8 cellular contexts compared by ENCODE assay signal in genomic region chr19:34429553-34429952, GRCh38. TPM values are rescaled to one million over a fixed set of nuclear protein-coding genes. Genes with fewer than 3 reads are reported as not detected.
DNase-seq lines count a peak whose midpoint lies in the region; ATAC-seq and TF ChIP-seq lines count a peak whose summit lies in the region.

No MANE protein-coding gene starts in this region.

- no peaks in the 10 kb centered on the region for H3K27me3 ChIP-seq in iPS-20b (ENCODE audit: insufficient read depth, low read length)
- no peaks in the 10 kb centered on the region for H3K27me3 ChIP-seq in suprapubic skin

- TF ChIP-seq POLR2A in suprapubic skin (IDR thresholded peaks at IDR 0.05) = no peak

- no peaks in the 10 kb centered on the region for H3K9me3 ChIP-seq in iPS-20b (ENCODE audit: insufficient read depth, low read depth, low read length)
- no peaks in the 10 kb centered on the region for H3K9me3 ChIP-seq in suprapubic skin

- H3K27me3 Mint-ChIP-seq in T-helper 1 cell treated with Interleukin-12 subunit alpha and Interleukin-12 subunit beta and Interleukin-4 antibody, amounts not matched to agents 30 μg/mL and 1 μg/mL, for 36 hours (ENCODE audit: low read depth) = no peaks in the 10 kb centered on the region
- no peaks in the 10 kb centered on the region for H3K27me3 Mint-ChIP-seq in activated T-helper 2 cell treated with anti-CD3 and anti-CD28 coated beads, Interferon-gamma antibody, Interleukin-2, Interleukin-4, amounts not matched to agents 10 μg/mL and 5 μg/mL and 100 μg/mL, durations not matched to agents 14 hours and 24 hours and 36 hours (ENCODE audit: low read depth)

- H3K4me3 ChIP-seq in iPS-20b (ENCODE audit: low read length) = peak overlapping the region; percentile 100
- H3K4me3 ChIP-seq in suprapubic skin = peak overlapping the region; percentile 100

- H3K9ac ChIP-seq in iPS-20b (ENCODE audit: low read depth, low read length) = peak overlapping the region; percentile 90; the same call in 1 of the 2 replicates

- 69% methylated on average over 9 of the region's 9 CpGs for WGBS in suprapubic skin

- no peak overlapping the region for H3K27ac Mint-ChIP-seq in T-helper 1 cell treated with Interleukin-12 subunit alpha and Interleukin-12 subunit beta and Interleukin-4 antibody, amounts not matched to agents 30 μg/mL and 1 μg/mL, for 36 hours
- peak overlapping the region; percentile 93 for H3K27ac Mint-ChIP-seq in activated T-helper 2 cell treated with anti-CD3 and anti-CD28 coated beads, Interferon-gamma antibody, Interleukin-2, Interleukin-4, amounts not matched to agents 10 μg/mL and 5 μg/mL and 100 μg/mL, durations not matched to agents 14 hours and 24 hours and 36 hours

- H3K27ac ChIP-seq in iPS-20b (ENCODE audit: low read length) (no peak overlapping the region), suprapubic skin (peak overlapping the region; percentile 98)

- DNase-seq in T-helper 1 cell (no peak), suprapubic skin (ENCODE audit: low spot score in 2 of 2) (no peak)
- no peak for DNase-seq in activated T-helper 2 cell treated with anti-CD3 and anti-CD28 coated beads, Interferon-gamma antibody, Interleukin-2, Interleukin-4, amounts not matched to agents 10 μg/mL and 5 μg/mL and 100 μg/mL, durations not matched to agents 14 hours and 24 hours and 36 hours (ENCODE audit: low spot score)
- DNase-seq in stimulated activated CD4-positive, alpha-beta T cell treated with anti-CD3 and anti-CD28 coated beads, Interleukin-4, amount 100 ng/mL, for 1 hour = no peak

- peaks cover 13% of the 10 kb centered on the region for H3K36me3 Mint-ChIP-seq in T-helper 1 cell treated with Interleukin-12 subunit alpha and Interleukin-12 subunit beta and Interleukin-4 antibody, amounts not matched to agents 30 μg/mL and 1 μg/mL, for 36 hours (ENCODE audit: low read depth)
- peaks cover 61% of the 10 kb centered on the region for H3K36me3 Mint-ChIP-seq in activated T-helper 2 cell treated with anti-CD3 and anti-CD28 coated beads, Interferon-gamma antibody, Interleukin-2, Interleukin-4, amounts not matched to agents 10 μg/mL and 5 μg/mL and 100 μg/mL, durations not matched to agents 14 hours and 24 hours and 36 hours (ENCODE audit: low read depth)

- peak overlapping the region; percentile 87 for H3K4me3 Mint-ChIP-seq in T-helper 1 cell treated with Interleukin-12 subunit alpha and Interleukin-12 subunit beta and Interleukin-4 antibody, amounts not matched to agents 30 μg/mL and 1 μg/mL, for 36 hours
- H3K4me3 Mint-ChIP-seq in activated T-helper 2 cell treated with anti-CD3 and anti-CD28 coated beads, Interferon-gamma antibody, Interleukin-2, Interleukin-4, amounts not matched to agents 10 μg/mL and 5 μg/mL and 100 μg/mL, durations not matched to agents 14 hours and 24 hours and 36 hours (ENCODE audit: low read depth) = peak overlapping the region; percentile 98

- H3K4me1 Mint-ChIP-seq in T-helper 1 cell treated with Interleukin-12 subunit alpha and Interleukin-12 subunit beta and Interleukin-4 antibody, amounts not matched to agents 30 μg/mL and 1 μg/mL, for 36 hours (ENCODE audit: low read depth) = peaks cover 26% of the 10 kb centered on the region
- H3K4me1 Mint-ChIP-seq in activated T-helper 2 cell treated with anti-CD3 and anti-CD28 coated beads, Interferon-gamma antibody, Interleukin-2, Interleukin-4, amounts not matched to agents 10 μg/mL and 5 μg/mL and 100 μg/mL, durations not matched to agents 14 hours and 24 hours and 36 hours (ENCODE audit: low read depth) = peaks cover 23% of the 10 kb centered on the region

- H3K36me3 ChIP-seq in iPS-20b (ENCODE audit: insufficient read depth, low read depth, low read length) (peaks cover 50% of the 10 kb centered on the region), suprapubic skin (peaks cover 12% of the 10 kb centered on the region)

- H3K9me3 Mint-ChIP-seq in T-helper 1 cell treated with Interleukin-12 subunit alpha and Interleukin-12 subunit beta and Interleukin-4 antibody, amounts not matched to agents 30 μg/mL and 1 μg/mL, for 36 hours = no peaks in the 10 kb centered on the region
- no peaks in the 10 kb centered on the region for H3K9me3 Mint-ChIP-seq in activated T-helper 2 cell treated with anti-CD3 and anti-CD28 coated beads, Interferon-gamma antibody, Interleukin-2, Interleukin-4, amounts not matched to agents 10 μg/mL and 5 μg/mL and 100 μg/mL, durations not matched to agents 14 hours and 24 hours and 36 hours

- intact Hi-C loops in activated T-helper 2 cell treated with anti-CD3 and anti-CD28 coated beads, Interferon-gamma antibody, Interleukin-2, Interleukin-4, amounts not matched to agents 10 μg/mL and 5 μg/mL and 100 μg/mL, durations not matched to agents 14 hours and 24 hours and 36 hours (cut with micrococcal nuclease) = loop anchor here (2.0 kb wide), 1 partner anchor 65 kb away; the partner anchor contains the start of gene GPI

- H3K4me1 ChIP-seq in iPS-20b (ENCODE audit: insufficient read depth, low read length) = peaks cover 4% of the 10 kb centered on the region; the same call in 1 of the 2 replicates
- peaks cover 34% of the 10 kb centered on the region for H3K4me1 ChIP-seq in suprapubic skin

- TF ChIP-seq CTCF in suprapubic skin (IDR thresholded peaks at IDR 0.05) = no peak

- ATAC-seq in GM19397 (IDR thresholded peaks at IDR 0.05; ENCODE audit: unreplicated experiment) = no peak
- no peak for ATAC-seq in GM18907 (IDR thresholded peaks at IDR 0.05; ENCODE audit: unreplicated experiment)

- TF ChIP-seq EP300 in suprapubic skin (IDR thresholded peaks at IDR 0.05) = no peak

RNA-seq across cellular contexts. Expression of gene UBA2, which starts 1.4 kb away (rescaled TPM):
- 167 and 175 TPM in 2 replicates for total RNA-seq in activated T-helper 2 cell treated with anti-CD3 and anti-CD28 coated beads, Interferon-gamma antibody, Interleukin-2, Interleukin-4, amounts not matched to agents 10 μg/mL and 5 μg/mL and 100 μg/mL, durations not matched to agents 14 hours and 24 hours and 36 hours
- 10 to 100 TPM; 60.5 to 98.6 (median 84.7) TPM for total RNA-seq in suprapubic skin

RNA-seq across cellular contexts. Expression of gene PDCD2L, which starts 25.4 kb away (rescaled TPM):
- total RNA-seq in activated T-helper 2 cell treated with anti-CD3 and anti-CD28 coated beads, Interferon-gamma antibody, Interleukin-2, Interleukin-4, amounts not matched to agents 10 μg/mL and 5 μg/mL and 100 μg/mL, durations not matched to agents 14 hours and 24 hours and 36 hours = 36.7 and 40.3 TPM in 2 replicates
- 10 to 100 TPM in 3 of 4 donors, 1 to 10 TPM in 1; 5.9 to 20.3 (median 14.7) TPM for total RNA-seq in suprapubic skin

RNA-seq across cellular contexts. Expression of gene WTIP, which starts 52.0 kb away (rescaled TPM):
- 0.57 and 1.0 TPM in 2 replicates for total RNA-seq in activated T-helper 2 cell treated with anti-CD3 and anti-CD28 coated beads, Interferon-gamma antibody, Interleukin-2, Interleukin-4, amounts not matched to agents 10 μg/mL and 5 μg/mL and 100 μg/mL, durations not matched to agents 14 hours and 24 hours and 36 hours
- 10 to 100 TPM in 2 of 4 donors, 1 to 10 TPM in 2; 8.7 to 15.7 (median 12.5) TPM for total RNA-seq in suprapubic skin
